11 cellular contexts compared by ENCODE assay signal in genomic region chr2:182545420-182546167, GRCh38.
DNase-seq lines count a peak whose midpoint lies in the region; ATAC-seq lines count a peak whose summit lies in the region.
"Had no signal": no experiment of that assay in that cellular context is flagged by ENCODE, and none has a peak within 500 bp of the region (broad histone marks: within the 10 kb centered on the region; RNA-seq: fewer than 3 reads in every experiment).

No MANE protein-coding gene starts in this region.

- DNase-seq in amniotic epithelial cell (ENCODE audit: low read depth) (peak; percentile 54), NCI-H2081 (lab: John Stamatoyannopoulos, UW) (no peak), C1 segment of cervical spinal cord (lab: John Stamatoyannopoulos, UW) (no peak), cardiac septum (ENCODE audit: low spot score) (no peak)
- no peak for DNase-seq in stimulated activated CD4-positive, alpha-beta T cell treated with anti-CD3 and anti-CD28 coated beads, Interleukin-2, amount 100 ng/mL, for 48 hours
- DNase-seq: AML-193; naive thymus-derived CD8-positive, alpha-beta T cell; NCI-H1092 treated with DMSO at 0.1 percent for 48 hours had no signal

- ATAC-seq in GM18517 (IDR thresholded peaks at IDR 0.05; ENCODE audit: unreplicated experiment) = peak; percentile 59
- ATAC-seq in GM21515 (IDR thresholded peaks at IDR 0.05; ENCODE audit: unreplicated experiment) = peak; percentile 74
- ATAC-seq in HG03045 (IDR thresholded peaks at IDR 0.05; ENCODE audit: unreplicated experiment) = peak; percentile 74
- ATAC-seq: naive thymus-derived CD8-positive, alpha-beta T cell had no signal

- intact Hi-C loops in cardiac septum (cut with DNase I) = no loop called here
